Comparison of ENCODE assay signal across 12 cellular contexts in genomic region chr18:3213231-3214059, GRCh38. TPM values are rescaled to one million over a fixed set of nuclear protein-coding genes. Genes with fewer than 3 reads are reported as not detected.
A peak's percentile ranks its signal among the peaks of the same experiment; 100 is the strongest.
DNase-seq lines count a peak whose midpoint lies in the region; ATAC-seq and TF ChIP-seq lines count a peak whose summit lies in the region.
"Had no signal": no experiment of that assay in that cellular context is flagged by ENCODE, and none has a peak within 500 bp of the region (broad histone marks: within the 10 kb centered on the region; RNA-seq: fewer than 3 reads in every experiment).

No MANE protein-coding gene starts in this region.

- no peaks in the 10 kb centered on the region for H3K27me3 ChIP-seq in DND-41 (ENCODE audit: insufficient read depth, low read length, poor library complexity)
- H3K27me3 ChIP-seq in adipocyte (replicated peaks; ENCODE audit: control insufficient read depth, insufficient read depth, low read length): no peaks in the 10 kb centered on the region
- H3K27me3 ChIP-seq: esophagus squamous epithelium had no signal

- H3K9ac ChIP-seq in DND-41 (ENCODE audit: low read depth, low read length) (peak overlapping the region; percentile 21), adipocyte (ENCODE audit: low read length) (peak overlapping the region; percentile 70)

- peak overlapping the region; percentile 34 for H3K27ac Mint-ChIP-seq in mesothelial cell of epicardium

- H3K4me1 ChIP-seq in DND-41 (ENCODE audit: insufficient read depth, low read length) (peaks cover 17% of the 10 kb centered on the region), adipocyte (ENCODE audit: control insufficient read depth, insufficient read depth, low read length) (peaks cover 52% of the 10 kb centered on the region)

- H3K4me3 Mint-ChIP-seq in mesothelial cell of epicardium: no peak overlapping the region

- H2AFZ ChIP-seq in DND-41 (ENCODE audit: low read depth, low read length): peak overlapping the region; percentile 76

- peak; percentile 98 for ATAC-seq in DND-41 (ENCODE audit: insufficient read depth, low read depth)
- ATAC-seq in HG02981 (IDR thresholded peaks at IDR 0.05; ENCODE audit: unreplicated experiment): no peak
- no peak for ATAC-seq in HG03095 (IDR thresholded peaks at IDR 0.05; ENCODE audit: unreplicated experiment)
- ATAC-seq in HG02610 (IDR thresholded peaks at IDR 0.05; ENCODE audit: unreplicated experiment): no peak

- no peaks in the 10 kb centered on the region for H3K79me2 ChIP-seq in DND-41 (ENCODE audit: insufficient read depth, low read length)

- H4K20me1 ChIP-seq in DND-41 (ENCODE audit: insufficient read depth, low read length): no peaks in the 10 kb centered on the region

- H3K4me3 ChIP-seq in DND-41 (ENCODE audit: low read depth in 1 of 2, low read length in 2 of 2) (no peak overlapping the region), adipocyte (ENCODE audit: low read length) (no peak overlapping the region)
- H3K4me3 ChIP-seq: esophagus squamous epithelium had no signal

- no peaks in the 10 kb centered on the region for H3K36me3 Mint-ChIP-seq in mesothelial cell of epicardium

- no peaks in the 10 kb centered on the region for H3K36me3 ChIP-seq in DND-41 (ENCODE audit: insufficient read depth, low read length)
- H3K36me3 ChIP-seq in adipocyte (ENCODE audit: control insufficient read depth, insufficient read depth, low read length, severe bottlenecking): peaks cover 4% of the 10 kb centered on the region
- H3K36me3 ChIP-seq: esophagus squamous epithelium had no signal

- H3K9me3 ChIP-seq in DND-41 (ENCODE audit: insufficient read depth, low read length, severe bottlenecking): no peaks in the 10 kb centered on the region
- H3K9me3 ChIP-seq in adipocyte (ENCODE audit: control insufficient read depth, low read length): no peaks in the 10 kb centered on the region
- H3K9me3 ChIP-seq: esophagus squamous epithelium had no signal

- TF ChIP-seq CTCF in DND-41 (IDR thresholded peaks at IDR 0.05; ENCODE audit: borderline replicate concordance, extremely low read depth, low read length, poor library complexity, severe bottlenecking) (no peak), mesothelial cell of epicardium (IDR thresholded peaks at IDR 0.05; ENCODE audit: unreplicated experiment) (no peak)

- peak overlapping the region; percentile 63 for H3K27ac ChIP-seq in DND-41 (ENCODE audit: low read length)

- DNase-seq in DND-41 (peak; percentile 44), HT1080 (ENCODE audit: low read depth) (peak; percentile 15), adipocyte (ENCODE audit: low read depth) (no peak), mesothelial cell of epicardium (ENCODE audit: low spot score in 2 of 2, unreplicated experiment in 2 of 2) (no peak), NCI-H1436 (lab: John Stamatoyannopoulos, UW) (no peak)
- DNase-seq: esophagus squamous epithelium; NCI-H69; stimulated activated CD4-positive, alpha-beta T cell treated with anti-CD3 and anti-CD28 coated beads, Interleukin-15, amount 100 ng/mL, for 24 hours; T1000 had no signal

- peaks cover 33% of the 10 kb centered on the region for H3K4me1 Mint-ChIP-seq in mesothelial cell of epicardium

- H3K27me3 Mint-ChIP-seq in mesothelial cell of epicardium (ENCODE audit: low read depth): no peaks in the 10 kb centered on the region

- peaks cover 9% of the 10 kb centered on the region for H3K9me3 Mint-ChIP-seq in mesothelial cell of epicardium

- H3K4me2 ChIP-seq in DND-41 (ENCODE audit: insufficient read depth, low read length): peak overlapping the region; percentile 55

RNA-seq across cellular contexts. Expression of gene MYOM1, which starts 6.3 kb away (rescaled TPM):
- total RNA-seq in HT1080 (2014; rRNA removed; shearing (Covaris generic)): not detected in 2 replicates
- polyA plus RNA-seq in HT1080 (2015; cell fraction: cytosol; rRNA removed): 0.03 and 0.07 TPM in 2 replicates
- 0.04 and 0.09 TPM in 2 replicates for polyA plus RNA-seq in HT1080 (2015; cell fraction: nucleus; rRNA removed)
- 1.2 to 2.8 TPM (median 2.1 TPM) in 3 replicates for total RNA-seq in mesothelial cell of epicardium

RNA-seq across cellular contexts. Expression of gene MYL12A, which starts 34.2 kb away (rescaled TPM):
- total RNA-seq in HT1080 (2014; rRNA removed; shearing (Covaris generic)): 521 and 591 TPM in 2 replicates
- 378 and 405 TPM in 2 replicates for polyA plus RNA-seq in HT1080 (2015; cell fraction: cytosol; rRNA removed)
- polyA plus RNA-seq in HT1080 (2015; cell fraction: nucleus; rRNA removed): 254 and 260 TPM in 2 replicates
- total RNA-seq in mesothelial cell of epicardium: 217 to 222 TPM (median 220 TPM) in 3 replicates

RNA-seq across cellular contexts. Expression of gene MYL12B, which starts 48.5 kb away (rescaled TPM):
- 353 and 399 TPM in 2 replicates for total RNA-seq in HT1080 (2014; rRNA removed; shearing (Covaris generic))
- polyA plus RNA-seq in HT1080 (2015; cell fraction: cytosol; rRNA removed): 516 and 540 TPM in 2 replicates
- 279 and 297 TPM in 2 replicates for polyA plus RNA-seq in HT1080 (2015; cell fraction: nucleus; rRNA removed)
- total RNA-seq in mesothelial cell of epicardium: 195 to 225 TPM (median 215 TPM) in 3 replicates

Comparison
In these comparisons a context has a peak if more than half of its experiments do, and no peak if none do; other contexts are left out.
1. DNase-seq: peak in DND-41 (single experiment) and HT1080 (single experiment); none in adipocyte (single experiment), mesothelial cell of epicardium (0 of 2) and NCI-H1436 (single experiment).